8 cellular contexts compared by ENCODE assay signal in genomic region chr2:197453123-197453913, GRCh38. TPM values are rescaled to one million over a fixed set of nuclear protein-coding genes. Genes with fewer than 3 reads are reported as not detected.
DNase-seq lines count a peak whose midpoint lies in the region; ATAC-seq and TF ChIP-seq lines count a peak whose summit lies in the region.

Gene COQ10B (plus strand): TSS chr2:197453552. CDS start chr2:197453561, 9 bp downstream.

- H3K4me2 ChIP-seq in PC-3 (ENCODE audit: low read length) = peak within 1 kb of the TSS; percentile 98

- no peak for TF ChIP-seq RAD21 in Ishikawa (IDR thresholded peaks at IDR 0.05; ENCODE audit: low read depth)

- no peaks in the 10 kb centered on the region for H3F3A ChIP-seq in PC-3 (ENCODE audit: low read length, unreplicated experiment)

- H3K9me2 ChIP-seq in PC-3 (replicated peaks; ENCODE audit: low read length) = no peaks in the 10 kb centered on the region

- TF ChIP-seq CTCF in PC-3 (conservative IDR thresholded peaks at IDR 0.05; ENCODE audit: low read depth, low read length) (no peak), mucosa of descending colon (IDR thresholded peaks at IDR 0.05) (peak; percentile 41)

- H3K79me2 ChIP-seq in PC-3 (ENCODE audit: low read length) = peaks cover 49% of the 10 kb centered on the region

- intact Hi-C loops in PC-3 (cut with micrococcal nuclease) = loop anchor here (1.0 kb wide), 3 partner anchors 18 to 160 kb away; partner anchors contain the start of genes HSPE1 and SF3B1
- intact Hi-C loops in mucosa of descending colon (cut with DNase I, micrococcal nuclease) = no loop called here

- H3K4me3 ChIP-seq in PC-3 (ENCODE audit: low read length) (peak within 1 kb of the TSS; percentile 84), mucosa of descending colon (peak within 1 kb of the TSS; percentile 69)

- peaks cover 11% of the 10 kb centered on the region for H3K4me1 ChIP-seq in PC-3 (ENCODE audit: insufficient read depth, low read length)
- H3K4me1 ChIP-seq in mucosa of descending colon (ENCODE audit: low read depth) = peaks cover 20% of the 10 kb centered on the region

- no peak for TF ChIP-seq EP300 in Ishikawa (IDR thresholded peaks at IDR 0.05; ENCODE audit: borderline replicate concordance)

- H3K27ac ChIP-seq in PC-3 (ENCODE audit: low read length) (peak within 1 kb of the TSS; percentile 92), epithelial cell of prostate (peak within 1 kb of the TSS; percentile 98)

- peaks cover 24% of the 10 kb centered on the region for H4K20me1 ChIP-seq in PC-3 (ENCODE audit: low read length)

- H3K36me3 ChIP-seq in PC-3 (ENCODE audit: low read depth, low read length) = no peaks in the 10 kb centered on the region
- peaks cover 7% of the 10 kb centered on the region for H3K36me3 ChIP-seq in mucosa of descending colon (ENCODE audit: low read depth)

- H3K9me3 ChIP-seq in PC-3 (ENCODE audit: low read length) = no peaks in the 10 kb centered on the region
- H3K9me3 ChIP-seq in mucosa of descending colon = no peaks in the 10 kb centered on the region

- peak within 1 kb of the TSS; percentile 93 for H3K9ac ChIP-seq in PC-3 (ENCODE audit: low read length)

- H2AFZ ChIP-seq in PC-3 (ENCODE audit: low read length) = peak within 1 kb of the TSS; percentile 79

- CTCF ChIA-PET in PC-3 (lab: Charles Lee) = interaction anchor here (0.7 kb wide), 2 partner anchors 159 to 326 kb away, joined by 3 to 4 read pairs; no protein-coding TSS in a partner anchor

- DNase-seq in DMS153 treated with DMSO at 0.1 percent for 48 hours (lab: John Stamatoyannopoulos, UW; ENCODE audit: unreplicated experiment) = peak; percentile 97
- DNase-seq in PC-3 = peak; percentile 99
- peak; percentile 98 for DNase-seq in activated T-cell treated with anti-CD3 and anti-CD28 coated beads for 48 hours (ENCODE audit: low read depth)
- DNase-seq in epithelial cell of prostate (ENCODE audit: low read depth, low spot score) = peak; percentile 99
- DNase-seq in mucosa of descending colon = peak; percentile 99 to 100 (median 99)
- DNase-seq in stimulated activated CD8-positive, alpha-beta memory T cell treated with anti-CD3 and anti-CD28 coated beads, Interleukin-4, amount 100 ng/mL, for 24 hours (ENCODE audit: low read depth) = peak; percentile 96

- BruUV-seq in PC-3 (replicated peaks; lab: Mats Ljungman, UMichigan) = TSS peak; percentile 81

- ATAC-seq in GM21576 (IDR thresholded peaks at IDR 0.05; ENCODE audit: unreplicated experiment) (peak; percentile 94), PC-3 (peak; percentile 95), mucosa of descending colon (peak; percentile 95)

- POLR2A ChIA-PET in PC-3 (lab: Charles Lee; ENCODE audit: unreplicated experiment) = interaction anchor here (0.5 to 1.0 kb wide), 7 partner anchors 11 to 830 kb away, joined by 3 to 11 read pairs (median 3); partner anchors contain the start of genes HSPD1, HSPE1 and SF3B1

- no peaks in the 10 kb centered on the region for H3K27me3 ChIP-seq in PC-3 (ENCODE audit: low read length)

TF ChIP-seq in Ishikawa, 13 proteins besides CTCF, POLR2A, EP300 and RAD21:
- TF ChIP-seq TAF1 (IDR thresholded peaks at IDR 0.05; ENCODE audit: low read depth) (peak; percentile 48; the same call in 1 of the 2 replicates), CEBPB (IDR thresholded peaks at IDR 0.05) (peak; percentile 93), TEAD4 (IDR thresholded peaks at IDR 0.05) (no peak), TCF12 (IDR thresholded peaks at IDR 0.05; ENCODE audit: low read depth) (peak; percentile 32; the same call in 1 of the 2 replicates), MAX (IDR thresholded peaks at IDR 0.05) (peak; percentile 77), NFIC (IDR thresholded peaks at IDR 0.05) (no peak), ZBTB7A (IDR thresholded peaks at IDR 0.05; ENCODE audit: low read depth) (peak; percentile 88), YY1 (IDR thresholded peaks at IDR 0.05; ENCODE audit: low read depth) (peak; percentile 84), CREB1 (IDR thresholded peaks at IDR 0.05; ENCODE audit: low read depth) (peak; percentile 89), EGR1 (IDR thresholded peaks at IDR 0.05) (no peak), FOXM1 (IDR thresholded peaks at IDR 0.05; ENCODE audit: borderline replicate concordance, low read depth) (no peak)
- TF ChIP-seq, protein P1, sequence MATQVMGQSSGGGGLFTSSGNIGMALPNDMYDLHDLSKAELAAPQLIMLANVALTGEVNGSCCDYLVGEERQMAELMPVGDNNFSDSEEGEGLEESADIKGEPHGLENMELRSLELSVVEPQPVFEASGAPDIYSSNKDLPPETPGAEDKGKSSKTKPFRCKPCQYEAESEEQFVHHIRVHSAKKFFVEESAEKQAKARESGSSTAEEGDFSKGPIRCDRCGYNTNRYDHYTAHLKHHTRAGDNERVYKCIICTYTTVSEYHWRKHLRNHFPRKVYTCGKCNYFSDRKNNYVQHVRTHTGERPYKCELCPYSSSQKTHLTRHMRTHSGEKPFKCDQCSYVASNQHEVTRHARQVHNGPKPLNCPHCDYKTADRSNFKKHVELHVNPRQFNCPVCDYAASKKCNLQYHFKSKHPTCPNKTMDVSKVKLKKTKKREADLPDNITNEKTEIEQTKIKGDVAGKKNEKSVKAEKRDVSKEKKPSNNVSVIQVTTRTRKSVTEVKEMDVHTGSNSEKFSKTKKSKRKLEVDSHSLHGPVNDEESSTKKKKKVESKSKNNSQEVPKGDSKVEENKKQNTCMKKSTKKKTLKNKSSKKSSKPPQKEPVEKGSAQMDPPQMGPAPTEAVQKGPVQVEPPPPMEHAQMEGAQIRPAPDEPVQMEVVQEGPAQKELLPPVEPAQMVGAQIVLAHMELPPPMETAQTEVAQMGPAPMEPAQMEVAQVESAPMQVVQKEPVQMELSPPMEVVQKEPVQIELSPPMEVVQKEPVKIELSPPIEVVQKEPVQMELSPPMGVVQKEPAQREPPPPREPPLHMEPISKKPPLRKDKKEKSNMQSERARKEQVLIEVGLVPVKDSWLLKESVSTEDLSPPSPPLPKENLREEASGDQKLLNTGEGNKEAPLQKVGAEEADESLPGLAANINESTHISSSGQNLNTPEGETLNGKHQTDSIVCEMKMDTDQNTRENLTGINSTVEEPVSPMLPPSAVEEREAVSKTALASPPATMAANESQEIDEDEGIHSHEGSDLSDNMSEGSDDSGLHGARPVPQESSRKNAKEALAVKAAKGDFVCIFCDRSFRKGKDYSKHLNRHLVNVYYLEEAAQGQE (IDR thresholded peaks at IDR 0.05; ENCODE audit: low read depth) = no peak
- TF ChIP-seq, protein P2, sequence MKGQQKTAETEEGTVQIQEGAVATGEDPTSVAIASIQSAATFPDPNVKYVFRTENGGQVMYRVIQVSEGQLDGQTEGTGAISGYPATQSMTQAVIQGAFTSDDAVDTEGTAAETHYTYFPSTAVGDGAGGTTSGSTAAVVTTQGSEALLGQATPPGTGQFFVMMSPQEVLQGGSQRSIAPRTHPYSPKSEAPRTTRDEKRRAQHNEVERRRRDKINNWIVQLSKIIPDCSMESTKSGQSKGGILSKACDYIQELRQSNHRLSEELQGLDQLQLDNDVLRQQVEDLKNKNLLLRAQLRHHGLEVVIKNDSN (IDR thresholded peaks at IDR 0.05) = no peak

RNA-seq across cellular contexts. Expression of gene COQ10B, which starts in this region (rescaled TPM):
- total RNA-seq in PC-3 (2014; rRNA removed) (23.5 and 25.7 TPM in 2 replicates), mucosa of descending colon (10 to 100 TPM; 28.1 to 32.4 (median 31.7) TPM)

Comparison
In these comparisons a context has a peak if more than half of its experiments do, and no peak if none do; other contexts are left out.
1. Peak in every context shown above with its lines: DNase-seq, ATAC-seq, H3K4me3 ChIP-seq and H3K27ac ChIP-seq.